ENCODE assay signal across 18 cellular contexts in the genomic region with DNA sequence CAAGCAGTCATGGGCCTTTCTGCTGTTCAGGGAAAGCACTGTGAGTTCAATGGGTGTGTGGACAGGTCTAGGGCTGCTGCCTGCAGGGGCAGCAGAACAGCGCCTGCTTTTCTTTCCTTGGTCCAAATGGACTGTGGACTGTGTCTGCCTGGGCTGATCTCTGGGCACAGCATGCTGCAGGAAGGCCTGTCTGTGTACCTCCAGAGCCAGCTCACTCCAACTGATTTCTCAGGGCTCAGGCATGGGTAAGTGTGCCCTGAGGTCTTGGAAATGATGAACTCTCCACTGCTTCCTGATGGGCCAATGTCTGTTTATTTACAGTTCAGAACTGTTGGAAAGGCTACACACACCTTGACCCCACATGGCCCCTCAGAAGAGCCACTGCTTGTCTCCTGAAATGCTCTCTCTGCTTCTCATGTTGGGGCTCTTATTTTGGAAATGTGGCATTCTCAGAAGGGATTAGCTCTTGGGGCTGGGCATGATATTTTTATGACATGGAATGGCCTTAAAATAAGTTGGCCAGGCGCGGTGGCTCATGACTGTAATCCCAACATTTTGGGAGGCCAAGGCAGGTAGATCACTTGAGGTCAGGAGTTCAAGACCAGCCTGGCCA. TPM values are rescaled to one million over a fixed set of nuclear protein-coding genes. Genes with fewer than 3 reads are reported as not detected.
DNase-seq lines count a peak whose midpoint lies in the region; ATAC-seq, FAIRE-seq and TF ChIP-seq lines count a peak whose summit lies in the region.
"Had no signal": no experiment of that assay in that cellular context is flagged by ENCODE, and none has a peak within 500 bp of the region (broad histone marks: within the 10 kb centered on the region; RNA-seq: fewer than 3 reads in every experiment).

No MANE protein-coding gene starts in this region.

- H2AFZ ChIP-seq in GM23338: peak overlapping the region; percentile 84; the same call in 1 of the 2 replicates
- H2AFZ ChIP-seq in K562 (ENCODE audit: low read depth, low read length): no peak overlapping the region
- H2AFZ ChIP-seq in neuronal stem cell (ENCODE audit: low read length): no peak overlapping the region
- H2AFZ ChIP-seq: PC-9 had no signal

- H3K27me3 ChIP-seq in GM23338 (ENCODE audit: insufficient read depth) (no peaks in the 10 kb centered on the region), K562 (ENCODE audit: control insufficient read depth in 2 of 2, insufficient read depth in 2 of 2, low read length in 2 of 2) (no peaks in the 10 kb centered on the region), neuronal stem cell (ENCODE audit: control insufficient read depth in 3 of 3, insufficient read depth in 3 of 3, low read depth in 1 of 3, low read length in 3 of 3) (no peaks in the 10 kb centered on the region), body of pancreas (no peaks in the 10 kb centered on the region)

- H3K9me1 ChIP-seq in K562 (ENCODE audit: control insufficient read depth, insufficient read depth, low read length): no peaks in the 10 kb centered on the region

- peak overlapping the region; percentile 91 for H2BK12ac ChIP-seq in neuronal stem cell (ENCODE audit: low read length)

- no peak overlapping the region for H3K4me3 ChIP-seq in GM23338
- no peak overlapping the region for H3K4me3 ChIP-seq in K562
- H3K4me3 ChIP-seq in neuronal stem cell (ENCODE audit: low read length in 2 of 2): no peak overlapping the region
- no peak overlapping the region for H3K4me3 ChIP-seq in body of pancreas
- H3K4me3 ChIP-seq: PC-9 had no signal

- TF ChIP-seq POLR2A in K562 (conservative IDR thresholded peaks at IDR 0.05): no peak
- TF ChIP-seq POLR2A in body of pancreas (IDR thresholded peaks at IDR 0.05): no peak

- H4K20me1 ChIP-seq in GM23338 (replicated peaks; ENCODE audit: insufficient read depth): no peaks in the 10 kb centered on the region
- H4K20me1 ChIP-seq in K562 (replicated peaks; ENCODE audit: control insufficient read depth, insufficient read depth, low read length): no peaks in the 10 kb centered on the region

- peaks cover 22% of the 10 kb centered on the region for H3K4me1 Mint-ChIP-seq in GM23338
- no peaks in the 10 kb centered on the region for H3K4me1 Mint-ChIP-seq in natural killer cell treated with Interleukin-12 subunit alpha and Interleukin-12 subunit beta and Interleukin-15 and Interleukin-18, amount 100 ng/mL, for 72 hours (ENCODE audit: low read depth in 2 of 2)
- H3K4me1 Mint-ChIP-seq: CD14-positive monocyte had no signal

- peaks cover 2% of the 10 kb centered on the region for H3K27me3 Mint-ChIP-seq in GM23338 (ENCODE audit: insufficient read depth, low read depth, poor library complexity)
- no peaks in the 10 kb centered on the region for H3K27me3 Mint-ChIP-seq in natural killer cell treated with Interleukin-12 subunit alpha and Interleukin-12 subunit beta and Interleukin-15 and Interleukin-18, amount 100 ng/mL, for 72 hours

- no peaks in the 10 kb centered on the region for H3K79me1 ChIP-seq in neuronal stem cell (ENCODE audit: low read depth, low read length)

- TF ChIP-seq CTCF in GM23338 (conservative IDR thresholded peaks at IDR 0.05; ENCODE audit: low read depth in 2 of 2) (no peak), K562 (IDR thresholded peaks at IDR 0.05 in 2 of 3, conservative IDR thresholded peaks at IDR 0.05 in 1 of 3; ENCODE audit: insufficient read depth in 2 of 3, low read depth in 1 of 3, low read length in 3 of 3) (no peak), body of pancreas (IDR thresholded peaks at IDR 0.05) (no peak)

- H3K9me3 Mint-ChIP-seq in GM23338: no peaks in the 10 kb centered on the region
- H3K9me3 Mint-ChIP-seq in natural killer cell treated with Interleukin-12 subunit alpha and Interleukin-12 subunit beta and Interleukin-15 and Interleukin-18, amount 100 ng/mL, for 72 hours: no peaks in the 10 kb centered on the region
- H3K9me3 Mint-ChIP-seq: CD14-positive monocyte had no signal

- no peaks in the 10 kb centered on the region for H3F3A ChIP-seq in GM23338 (replicated peaks; ENCODE audit: low read depth)

- no peak overlapping the region for H2BK120ac ChIP-seq in neuronal stem cell (ENCODE audit: low read depth, low read length)

- intact Hi-C loops in K562 (cut with micrococcal nuclease): no loop called here
- intact Hi-C loops in left ventricle myocardium superior (cut with micrococcal nuclease): no loop called here
- intact Hi-C loops in body of pancreas (cut with DNase I): no loop called here

- ATAC-seq in GM23338 (peak; percentile 35), K562 (no peak), left ventricle myocardium superior (peak; percentile 34), body of pancreas (no peak), GM21526 (IDR thresholded peaks at IDR 0.05; ENCODE audit: low FRiP score, unreplicated experiment) (no peak)
- ATAC-seq in natural killer cell treated with Interleukin-12 subunit alpha and Interleukin-12 subunit beta and Interleukin-15 and Interleukin-18, amount 100 ng/mL, for 72 hours: no peak

- no peak overlapping the region for H3K23ac ChIP-seq in neuronal stem cell (ENCODE audit: low read depth, low read length, poor library complexity)

- 100% methylated on average over 2 of the region's 3 CpGs for WGBS in K562 (ENCODE audit: insufficient coverage, low coverage, missing lambda C conversion rate)
- no CpG with 5 or more reads among the region's 3 CpGs for WGBS in neuronal stem cell (ENCODE audit: extremely low coverage in 2 of 2, insufficient read length in 2 of 2, insufficient replicate concordance in 1 of 2), 2 donors
- WGBS in body of pancreas, 2 donors: 91 to 98% methylated on average over 2 to 3 of the region's 3 CpGs

- H3K27ac ChIP-seq in GM23338 (ENCODE audit: low read depth) (no peak overlapping the region), K562 (ENCODE audit: extremely low read depth, low read depth, low read length) (no peak overlapping the region), neuronal stem cell (replicated peaks; ENCODE audit: low read length) (no peak overlapping the region), body of pancreas (no peak overlapping the region)
- H3K27ac ChIP-seq: PC-9 had no signal

- H2BK5ac ChIP-seq in neuronal stem cell (ENCODE audit: low read length): no peak overlapping the region

- H3K9me3 ChIP-seq in K562 (replicated peaks; ENCODE audit: control insufficient read depth, insufficient read depth, low read depth, low read length): no peaks in the 10 kb centered on the region
- H3K9me3 ChIP-seq in neuronal stem cell (replicated peaks in 1 of 2; ENCODE audit: control insufficient read depth in 2 of 2, insufficient read depth in 1 of 2, low read depth in 1 of 2, low read length in 2 of 2): no peaks in the 10 kb centered on the region
- no peaks in the 10 kb centered on the region for H3K9me3 ChIP-seq in body of pancreas

- H3K4me1 ChIP-seq in GM23338 (ENCODE audit: insufficient read depth) (peaks cover 15% of the 10 kb centered on the region), K562 (replicated peaks in 1 of 2; ENCODE audit: control insufficient read depth in 2 of 2, insufficient read depth in 2 of 2, low read length in 2 of 2) (peaks cover 25 to 37% of the 10 kb centered on the region in 2 experiments; a peak in 4 of 5 replicates), neuronal stem cell (ENCODE audit: control insufficient read depth in 2 of 2, insufficient read depth in 1 of 2, low read depth in 1 of 2, low read length in 2 of 2) (peaks cover 13% of the 10 kb centered on the region in 2 donors), body of pancreas (no peaks in the 10 kb centered on the region)

- POLR2A ChIA-PET in K562 (lab: Yijun Ruan, JAX): interaction anchor here (0.7 kb wide), 1 partner anchor 10 kb away, joined by 3 read pairs; no protein-coding TSS in a partner anchor

- no peaks in the 10 kb centered on the region for H3K9me2 ChIP-seq in GM23338 (ENCODE audit: insufficient read depth)

- no peak overlapping the region for H3K4me3 Mint-ChIP-seq in GM23338
- H3K4me3 Mint-ChIP-seq in natural killer cell treated with Interleukin-12 subunit alpha and Interleukin-12 subunit beta and Interleukin-15 and Interleukin-18, amount 100 ng/mL, for 72 hours: no peak overlapping the region
- H3K4me3 Mint-ChIP-seq: CD14-positive monocyte had no signal

- H3K4ac ChIP-seq in neuronal stem cell (ENCODE audit: low read length): no peak overlapping the region

- TF ChIP-seq RAD21 in K562 (CRISPR knock-in tag; conservative IDR thresholded peaks at IDR 0.05 in 1 of 2, IDR thresholded peaks at IDR 0.05 in 1 of 2): no peak

- peak overlapping the region; percentile 78 for H3K18ac ChIP-seq in neuronal stem cell (ENCODE audit: low read length)

- CTCF ChIA-PET in K562 (lab: Yijun Ruan, JAX; ENCODE audit: low intra/inter-chr PET ratio): no interaction called here

- in situ Hi-C loops in K562 (cut with MboI): no loop called here

- no peaks in the 10 kb centered on the region for H3K36me3 ChIP-seq in GM23338 (ENCODE audit: insufficient read depth)
- peaks cover 34% of the 10 kb centered on the region for H3K36me3 ChIP-seq in K562 (ENCODE audit: control insufficient read depth, insufficient read depth, low read length)
- H3K36me3 ChIP-seq in neuronal stem cell (replicated peaks in 1 of 2; ENCODE audit: control insufficient read depth in 2 of 2, insufficient read depth in 2 of 2, low read length in 2 of 2): no peaks in the 10 kb centered on the region
- H3K36me3 ChIP-seq in body of pancreas (replicated peaks in 1 of 2; ENCODE audit: insufficient read depth in 1 of 2, low read depth in 2 of 2): no peaks in the 10 kb centered on the region

- H4K91ac ChIP-seq in neuronal stem cell (ENCODE audit: low read depth, low read length, poor library complexity): no peak overlapping the region

- H3K36me3 Mint-ChIP-seq in GM23338 (ENCODE audit: low read depth): no peaks in the 10 kb centered on the region
- H3K36me3 Mint-ChIP-seq in natural killer cell treated with Interleukin-12 subunit alpha and Interleukin-12 subunit beta and Interleukin-15 and Interleukin-18, amount 100 ng/mL, for 72 hours: no peaks in the 10 kb centered on the region

- H3K14ac ChIP-seq in neuronal stem cell (ENCODE audit: low read length): no peak overlapping the region

- no peak overlapping the region for H2AK5ac ChIP-seq in neuronal stem cell (ENCODE audit: low read depth, low read length)

- no TSS peak for BruUV-seq in K562 (replicated peaks; lab: Mats Ljungman, UMichigan)

- FAIRE-seq in K562 (lab: Jason Lieb, UNC) (no peak), HTR-8/SVneo (lab: Jason Lieb, UNC) (no peak)

- H3K79me2 ChIP-seq in GM23338 (replicated peaks; ENCODE audit: insufficient read depth) (no peaks in the 10 kb centered on the region), K562 (ENCODE audit: control insufficient read depth, insufficient read depth, low read length) (0 out of 3 replicates have a peak, but pooled peaks cover 10% of the 10 kb centered on the region)

- H3K9ac ChIP-seq in K562 (ENCODE audit: insufficient read depth in 1 of 2, low read depth in 2 of 2, low read length in 2 of 2): peak overlapping the region in 1 of 2 experiments; percentile 19; a peak in 1 of 4 replicates
- no peak overlapping the region for H3K9ac ChIP-seq in neuronal stem cell (ENCODE audit: low read depth, low read length, poor library complexity)

- H3K4me2 ChIP-seq in GM23338 (no peak overlapping the region), K562 (ENCODE audit: insufficient read depth, low read length) (no peak overlapping the region), neuronal stem cell (ENCODE audit: insufficient read depth, low read length, poor library complexity, severe bottlenecking) (no peak overlapping the region)
- H3K4me2 ChIP-seq: PC-9 had no signal

- peak overlapping the region; percentile 33 for H2BK15ac ChIP-seq in neuronal stem cell (ENCODE audit: low read length)

- no peak for TF ChIP-seq EP300 in K562 (IDR thresholded peaks at IDR 0.05; ENCODE audit: low read length)

- no peak overlapping the region for H4K8ac ChIP-seq in neuronal stem cell (ENCODE audit: low read depth, low read length)

- H3K27ac Mint-ChIP-seq in GM23338: no peak overlapping the region; the same call in 1 of the 2 replicates
- H3K27ac Mint-ChIP-seq in natural killer cell treated with Interleukin-12 subunit alpha and Interleukin-12 subunit beta and Interleukin-15 and Interleukin-18, amount 100 ng/mL, for 72 hours: no peak overlapping the region

- DNase-seq in GM23338 (ENCODE audit: low spot score) (no peak), K562 (ENCODE audit: extremely low read depth in 1 of 4, low spot score in 3 of 4) (no peak), left ventricle myocardium superior (no peak), neuronal stem cell (ENCODE audit: low spot score) (no peak), body of pancreas (no peak), HTR-8/SVneo (ENCODE audit: insufficient read length, low spot score) (no peak)
- no peak for DNase-seq in natural killer cell treated with Interleukin-12 subunit alpha and Interleukin-12 subunit beta and Interleukin-15 and Interleukin-18, amount 100 ng/mL, for 72 hours (ENCODE audit: low spot score)
- DNase-seq: COR-L47, DMS153, EL, H7, NCI-H1436, NCI-H446, NCI-H748 treated with DMSO at 0.1 percent for 48 hours, PC-9, SHP77 treated with DMSO at 0.1 percent for 48 hours had no signal

RNA-seq across cellular contexts. Expression of gene SLC22A4, which starts 27.0 kb away (rescaled TPM):
- 0.28 and 0.78 TPM in 2 replicates for total RNA-seq in GM23338 (2014; rRNA removed; shearing (Covaris generic))
- polyA plus RNA-seq in GM23338 (2016; fragmentation: Nextera tagmentation; extraction: Ambion mirVana) (0.12 and 0.40 TPM in 2 replicates), K562 (2011; rRNA removed) (5.2 and 9.5 TPM in 2 replicates), K562 (2014; fragmentation: Illumina TruSeq; extraction: Trizol) (5.8 and 6.1 TPM in 2 replicates), K562 (2014; fragmentation: Nextera tagmentation; extraction: Ambion mirVana) (1 to 10 TPM; 2.7 to 2.9 TPM), K562 (2014; rRNA removed) (6.0 and 7.0 TPM in 2 replicates)
- 10.8 and 13.1 TPM in 2 replicates for total RNA-seq in K562 (2011; cell fraction: chromatin; rRNA removed; ENCODE audit: low replicate concordance)
- total RNA-seq in K562 (2011; cell fraction: nucleolus; rRNA removed): 15.8 and 21.3 TPM in 2 replicates
- total RNA-seq in K562 (2011; cell fraction: nucleoplasm; rRNA removed): 10.2 and 12.6 TPM in 2 replicates
- total RNA-seq in K562 (2014; rRNA removed) (6.5 and 7.9 TPM in 2 replicates), K562 (2014; rRNA removed; fragmentation: Illumina TruSeq; extraction: Trizol) (5.7 and 6.2 TPM in 2 replicates), K562 (2015; rRNA removed; fragmentation: Illumina TruSeq; extraction: Trizol) (4.5 and 4.8 TPM in 2 replicates), K562 (2021) (7.6 and 9.6 TPM in 2 replicates), left ventricle myocardium superior (1.6 TPM), body of pancreas (not detected)
- polyA plus RNA-seq in K562 (2011; cell fraction: cytosol; rRNA removed): 3.8 and 8.4 TPM in 2 replicates
- 9.1 and 22.6 TPM in 2 replicates for polyA plus RNA-seq in K562 (2011; cell fraction: nucleus; rRNA removed)
- 1.1 and 2.8 TPM in 2 replicates for polyA plus RNA-seq in K562 (2012)
- 4.2 and 9.2 TPM in 2 replicates for polyA minus RNA-seq in K562 (2011; rRNA and poly(A)+ RNA removed)
- 4.4 and 7.5 TPM in 2 replicates for polyA minus RNA-seq in K562 (2011; cell fraction: cytosol; rRNA and poly(A)+ RNA removed)
- polyA minus RNA-seq in K562 (2011; cell fraction: nucleus; rRNA and poly(A)+ RNA removed): 7.0 and 13.3 TPM in 2 replicates
- polyA plus RNA-seq in neuronal stem cell (2013, experiment 1 of 2): 0.10 TPM
- polyA plus RNA-seq in neuronal stem cell (2013, experiment 2 of 2): 0.06 TPM
- 1 to 10 TPM in 1 of 2 donors, under 1 TPM in 1; 0.93 to 2.5 TPM for total RNA-seq in natural killer cell treated with Interleukin-12 subunit alpha and Interleukin-12 subunit beta and Interleukin-15 and Interleukin-18, amount 100 ng/mL, for 72 hours

RNA-seq across cellular contexts. Expression of gene SLC22A5, which starts 48.3 kb away (rescaled TPM):
- 2.4 and 4.8 TPM in 2 replicates for total RNA-seq in GM23338 (2014; rRNA removed; shearing (Covaris generic))
- 1.7 and 1.9 TPM in 2 replicates for polyA plus RNA-seq in GM23338 (2016; fragmentation: Nextera tagmentation; extraction: Ambion mirVana)
- 50.2 and 52.9 TPM in 2 replicates for total RNA-seq in K562 (2011; cell fraction: chromatin; rRNA removed; ENCODE audit: low replicate concordance)
- total RNA-seq in K562 (2011; cell fraction: nucleolus; rRNA removed): 43.7 and 56.8 TPM in 2 replicates
- total RNA-seq in K562 (2011; cell fraction: nucleoplasm; rRNA removed): 53.5 and 62.8 TPM in 2 replicates
- 7.0 and 9.9 TPM in 2 replicates for total RNA-seq in K562 (2014; rRNA removed)
- total RNA-seq in K562 (2014; rRNA removed; fragmentation: Illumina TruSeq; extraction: Trizol): 7.3 and 8.3 TPM in 2 replicates
- total RNA-seq in K562 (2015; rRNA removed; fragmentation: Illumina TruSeq; extraction: Trizol): 6.3 and 6.9 TPM in 2 replicates
- total RNA-seq in K562 (2021): 11.5 and 13.3 TPM in 2 replicates
- polyA plus RNA-seq in K562 (2011; rRNA removed): 16.6 and 18.9 TPM in 2 replicates
- 19.7 and 24.6 TPM in 2 replicates for polyA plus RNA-seq in K562 (2011; cell fraction: cytosol; rRNA removed)
- polyA plus RNA-seq in K562 (2011; cell fraction: nucleus; rRNA removed): 77.0 and 105 TPM in 2 replicates
- 5.5 and 7.3 TPM in 2 replicates for polyA plus RNA-seq in K562 (2012)
- 12.5 and 15.7 TPM in 2 replicates for polyA plus RNA-seq in K562 (2014; fragmentation: Illumina TruSeq; extraction: Trizol)
- 1 to 10 TPM; 3.0 to 3.3 TPM for polyA plus RNA-seq in K562 (2014; fragmentation: Nextera tagmentation; extraction: Ambion mirVana)
- 8.4 and 9.0 TPM in 2 replicates for polyA plus RNA-seq in K562 (2014; rRNA removed)
- polyA minus RNA-seq in K562 (2011; rRNA and poly(A)+ RNA removed): 15.8 TPM in 2 replicates
- 8.6 and 11.3 TPM in 2 replicates for polyA minus RNA-seq in K562 (2011; cell fraction: cytosol; rRNA and poly(A)+ RNA removed)
- polyA minus RNA-seq in K562 (2011; cell fraction: nucleus; rRNA and poly(A)+ RNA removed): 15.1 and 16.0 TPM in 2 replicates
- total RNA-seq in left ventricle myocardium superior: 26.6 TPM
- polyA plus RNA-seq in neuronal stem cell (2013, experiment 1 of 2): 2.5 TPM
- 1.9 TPM for polyA plus RNA-seq in neuronal stem cell (2013, experiment 2 of 2)
- total RNA-seq in body of pancreas: 10 to 100 TPM; 21.3 to 30.3 TPM
- total RNA-seq in natural killer cell treated with Interleukin-12 subunit alpha and Interleukin-12 subunit beta and Interleukin-15 and Interleukin-18, amount 100 ng/mL, for 72 hours: 1 to 10 TPM; 3.5 to 6.4 TPM

Comparison
In these comparisons a context has a peak if more than half of its experiments do, and no peak if none do; other contexts are left out.
1. ATAC-seq: peak in GM23338 (single experiment) and left ventricle myocardium superior (single experiment); none in K562 (single experiment), body of pancreas (single experiment), natural killer cell treated with Interleukin-12 subunit alpha and Interleukin-12 subunit beta and Interleukin-15 and Interleukin-18, amount 100 ng/mL, for 72 hours (0 of 2) and GM21526 (single experiment).